In the genomic region with DNA sequence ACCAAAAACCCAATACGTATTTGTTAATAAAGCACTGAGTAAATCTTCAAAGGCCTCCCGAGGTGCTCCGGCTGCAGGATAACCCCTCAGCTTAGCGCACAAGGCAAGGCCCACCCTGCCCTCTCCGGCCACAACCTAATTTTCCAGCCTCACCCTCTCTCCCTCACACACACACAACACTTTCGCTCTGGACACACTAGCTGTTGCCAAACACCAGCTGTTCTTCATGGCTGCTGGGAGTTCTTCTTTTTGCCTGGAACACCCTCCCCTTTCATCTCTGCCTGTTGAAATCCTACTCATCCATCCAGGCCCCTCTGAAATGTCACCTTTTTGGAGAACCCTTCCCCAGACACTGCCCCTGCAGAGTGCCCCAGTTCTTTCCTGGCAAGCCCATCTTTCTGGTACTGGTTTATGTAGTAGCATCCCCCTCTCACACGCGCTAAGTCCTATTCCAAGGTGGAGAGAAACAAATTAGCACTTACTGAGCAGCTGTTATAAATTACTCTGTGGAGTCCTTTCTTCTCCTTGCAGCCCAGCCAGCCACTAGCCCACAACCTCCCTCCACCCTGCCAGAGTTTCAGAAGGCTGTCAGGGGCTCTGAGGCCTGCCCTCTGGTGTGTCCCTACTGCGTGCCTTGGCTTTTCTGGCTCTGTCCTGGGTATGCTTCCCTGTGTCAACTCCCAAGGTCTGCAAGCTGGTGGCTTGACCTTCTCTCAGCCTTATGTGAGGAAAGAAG, we compare ENCODE assay signal across 8 cellular contexts. TPM values are rescaled to one million over a fixed set of nuclear protein-coding genes. Genes with fewer than 3 reads are reported as not detected.
A peak's percentile ranks its signal among the peaks of the same experiment; 100 is the strongest.
DNase-seq lines count a peak whose midpoint lies in the region; ATAC-seq, FAIRE-seq and TF ChIP-seq lines count a peak whose summit lies in the region.

No MANE protein-coding gene starts in this region.

- H3K27me3 Mint-ChIP-seq in CD8-positive, alpha-beta memory T cell: no peaks in the 10 kb centered on the region

- intact Hi-C loops in K562 (cut with micrococcal nuclease): loop anchor here (10.0 kb wide), 1 partner anchor 99 kb away; no protein-coding TSS in a partner anchor

- H3K27me3 ChIP-seq in CD8-positive, alpha-beta memory T cell (ENCODE audit: insufficient read depth, low read length, poor library complexity, severe bottlenecking): no peaks in the 10 kb centered on the region
- H3K27me3 ChIP-seq in Karpas-422 (ENCODE audit: low read length) (no peaks in the 10 kb centered on the region), K562 (ENCODE audit: control insufficient read depth in 2 of 2, insufficient read depth in 2 of 2, low read length in 2 of 2) (no peaks in the 10 kb centered on the region), mucosa of stomach (ENCODE audit: control insufficient read depth, insufficient read depth, low read length) (no peaks in the 10 kb centered on the region)

- H3K9me1 ChIP-seq in K562 (ENCODE audit: control insufficient read depth, insufficient read depth, low read length): no peaks in the 10 kb centered on the region

- no peaks in the 10 kb centered on the region for H3K9me3 ChIP-seq in CD8-positive, alpha-beta memory T cell (ENCODE audit: low read length)
- H3K9me3 ChIP-seq in Karpas-422 (ENCODE audit: low read length): no peaks in the 10 kb centered on the region
- no peaks in the 10 kb centered on the region for H3K9me3 ChIP-seq in K562 (replicated peaks; ENCODE audit: control insufficient read depth, insufficient read depth, low read depth, low read length)
- no peaks in the 10 kb centered on the region for H3K9me3 ChIP-seq in mucosa of stomach (ENCODE audit: control insufficient read depth, low read length)

- H3K9ac ChIP-seq in Karpas-422 (ENCODE audit: low read length): peak overlapping the region; percentile 94
- peak overlapping the region; percentile 76 to 95 for H3K9ac ChIP-seq in K562 (ENCODE audit: insufficient read depth in 1 of 2, low read depth in 2 of 2, low read length in 2 of 2)
- peak overlapping the region; percentile 76 for H3K9ac ChIP-seq in mucosa of stomach (ENCODE audit: low read length)

- ATAC-seq in K562 (no peak), HG02970 (IDR thresholded peaks at IDR 0.05; ENCODE audit: low FRiP score, unreplicated experiment) (no peak), HG03565 (IDR thresholded peaks at IDR 0.05; ENCODE audit: unreplicated experiment) (no peak)

- H3K9me2 ChIP-seq in Karpas-422 (replicated peaks; ENCODE audit: insufficient read depth, low read length): no peaks in the 10 kb centered on the region

- H3K27ac ChIP-seq in CD8-positive, alpha-beta memory T cell (ENCODE audit: low read depth, low read length): peak overlapping the region; percentile 97
- peak overlapping the region; percentile 69 for H3K27ac ChIP-seq in Karpas-422 (ENCODE audit: low read length)
- peak overlapping the region; percentile 58; the same call in 2 of the 3 replicates for H3K27ac ChIP-seq in K562 (ENCODE audit: extremely low read depth, low read depth, low read length)

- H3K4me2 ChIP-seq in Karpas-422 (ENCODE audit: low read depth, low read length, poor library complexity, severe bottlenecking) (peak overlapping the region; percentile 95), K562 (ENCODE audit: insufficient read depth, low read length) (peak overlapping the region; percentile 89)

- no peak for TF ChIP-seq EP300 in K562 (IDR thresholded peaks at IDR 0.05; ENCODE audit: low read length)

- H3K4me3 ChIP-seq in CD8-positive, alpha-beta memory T cell (ENCODE audit: low read length): peak overlapping the region; percentile 93
- H3K4me3 ChIP-seq in Karpas-422 (ENCODE audit: low read length) (peak overlapping the region; percentile 97), K562 (peak overlapping the region; percentile 62), mucosa of stomach (ENCODE audit: low read length) (peak overlapping the region; percentile 34)

- H3K79me2 ChIP-seq in Karpas-422 (ENCODE audit: low read length) (peaks cover 39% of the 10 kb centered on the region), K562 (ENCODE audit: control insufficient read depth, insufficient read depth, low read length) (peaks cover 34% of the 10 kb centered on the region)

- peaks cover 38% of the 10 kb centered on the region for H3K4me1 ChIP-seq in CD8-positive, alpha-beta memory T cell (ENCODE audit: insufficient read depth, low read length)
- peaks cover 31% of the 10 kb centered on the region for H3K4me1 ChIP-seq in Karpas-422 (ENCODE audit: low read length)
- H3K4me1 ChIP-seq in K562 (replicated peaks in 1 of 2; ENCODE audit: control insufficient read depth in 2 of 2, insufficient read depth in 2 of 2, low read length in 2 of 2): peaks cover 10 to 16% of the 10 kb centered on the region in 2 experiments; a peak in 3 of 5 replicates
- H3K4me1 ChIP-seq in mucosa of stomach (ENCODE audit: control insufficient read depth, insufficient read depth, low read length): peaks cover 37% of the 10 kb centered on the region

- H3K9me3 Mint-ChIP-seq in CD8-positive, alpha-beta memory T cell: no peaks in the 10 kb centered on the region

- TF ChIP-seq CTCF in K562 (IDR thresholded peaks at IDR 0.05 in 2 of 3, conservative IDR thresholded peaks at IDR 0.05 in 1 of 3; ENCODE audit: insufficient read depth in 2 of 3, low read depth in 1 of 3, low read length in 3 of 3): no peak

- 60% methylated on average over 9 of the region's 9 CpGs for WGBS in K562 (ENCODE audit: insufficient coverage, low coverage, missing lambda C conversion rate)

- H3K4me3 Mint-ChIP-seq in CD8-positive, alpha-beta memory T cell: peak overlapping the region; percentile 85 to 99 (median 94)

- POLR2A ChIA-PET in CD8-positive, alpha-beta memory T cell (lab: Charles Lee): interaction anchor here (0.8 to 1.4 kb wide), 3 partner anchors 10 to 520 kb away, joined by 3 to 10 read pairs (median 4); a partner anchor contains a TSS
- POLR2A ChIA-PET in K562 (lab: Yijun Ruan, JAX): interaction anchor here (0.5 kb wide), 1 partner anchor 317 kb away, joined by 3 read pairs; no protein-coding TSS in a partner anchor

- CTCF ChIA-PET in CD8-positive, alpha-beta memory T cell (lab: Charles Lee): interaction anchor here (0.8 to 1.9 kb wide), 6 partner anchors 13 to 96 kb away, joined by 3 to 19 read pairs (median 4); no protein-coding TSS in a partner anchor
- CTCF ChIA-PET in K562 (lab: Yijun Ruan, JAX; ENCODE audit: low intra/inter-chr PET ratio): no interaction called here

- peak in 1 of 5 donors; percentile 10 for DNase-seq in CD8-positive, alpha-beta memory T cell
- DNase-seq in Karpas-422: no peak
- DNase-seq in K562 (ENCODE audit: extremely low read depth in 1 of 4, low spot score in 3 of 4): peak in 1 of 4 experiments; percentile 5
- no peak for DNase-seq in D341Med (ENCODE audit: low spot score)
- no peak for DNase-seq in amygdala (lab: John Stamatoyannopoulos, UW)

- BruUV-seq in K562 (replicated peaks; lab: Mats Ljungman, UMichigan): no TSS peak

- no peak for TF ChIP-seq RAD21 in K562 (CRISPR knock-in tag; conservative IDR thresholded peaks at IDR 0.05 in 1 of 2, IDR thresholded peaks at IDR 0.05 in 1 of 2)

- no peaks in the 10 kb centered on the region for H4K20me1 ChIP-seq in Karpas-422 (ENCODE audit: insufficient read depth, low read depth, low read length)
- no peaks in the 10 kb centered on the region for H4K20me1 ChIP-seq in K562 (replicated peaks; ENCODE audit: control insufficient read depth, insufficient read depth, low read length)

- H2AFZ ChIP-seq in Karpas-422 (ENCODE audit: low read length): peak overlapping the region; percentile 93
- peak overlapping the region; percentile 76 for H2AFZ ChIP-seq in K562 (ENCODE audit: low read depth, low read length)

- H3K36me3 Mint-ChIP-seq in CD8-positive, alpha-beta memory T cell: peaks cover 5 to 10% (median 6%) of the 10 kb centered on the region in 3 donors

- TF ChIP-seq POLR2A in K562 (conservative IDR thresholded peaks at IDR 0.05): no peak

- H3K27ac Mint-ChIP-seq in CD8-positive, alpha-beta memory T cell: peak overlapping the region; percentile 95 to 100 (median 98)

- peaks cover 53 to 66% (median 60%) of the 10 kb centered on the region in 3 donors for H3K4me1 Mint-ChIP-seq in CD8-positive, alpha-beta memory T cell

- no peak for FAIRE-seq in K562 (lab: Jason Lieb, UNC)

- no peaks in the 10 kb centered on the region for H3K36me3 ChIP-seq in CD8-positive, alpha-beta memory T cell (ENCODE audit: insufficient read depth, low read length)
- 0 out of 2 replicates have a peak, but pooled peaks cover 4% of the 10 kb centered on the region for H3K36me3 ChIP-seq in Karpas-422 (ENCODE audit: insufficient read depth, low read length)
- H3K36me3 ChIP-seq in K562 (ENCODE audit: control insufficient read depth, insufficient read depth, low read length): 0 out of 3 replicates have a peak, but pooled peaks cover 2% of the 10 kb centered on the region
- no peaks in the 10 kb centered on the region for H3K36me3 ChIP-seq in mucosa of stomach (ENCODE audit: control insufficient read depth, insufficient read depth, low read length)

- in situ Hi-C loops in K562 (cut with MboI): no loop called here

TF ChIP-seq in K562, 482 proteins besides CTCF, POLR2A, EP300 and RAD21 (continues in another document):
- TF ChIP-seq LARP7 (IDR thresholded peaks at IDR 0.05): no peak

RNA-seq across cellular contexts. Expression of a gene that starts 0.8 kb away (rescaled TPM):
- total RNA-seq in CD8-positive, alpha-beta memory T cell: 10 to 100 TPM; 27.3 to 27.9 TPM
- 23.3 TPM for polyA plus RNA-seq in CD8-positive, alpha-beta memory T cell
- total RNA-seq in Karpas-422 (2014; rRNA removed; shearing (Covaris generic); ENCODE audit: low replicate concordance): 22.3 and 29.3 TPM in 2 replicates
- total RNA-seq in K562 (2011; cell fraction: chromatin; rRNA removed; ENCODE audit: low replicate concordance): 44.8 and 46.3 TPM in 2 replicates
- total RNA-seq in K562 (2011; cell fraction: nucleolus; rRNA removed): 26.6 and 28.7 TPM in 2 replicates
- 30.8 and 33.4 TPM in 2 replicates for total RNA-seq in K562 (2011; cell fraction: nucleoplasm; rRNA removed)
- total RNA-seq in K562 (2014; rRNA removed) (10.4 and 13.2 TPM in 2 replicates), K562 (2014; rRNA removed; fragmentation: Illumina TruSeq; extraction: Trizol) (10.4 and 11.2 TPM in 2 replicates), K562 (2015; rRNA removed; fragmentation: Illumina TruSeq; extraction: Trizol) (8.8 and 9.1 TPM in 2 replicates), K562 (2021) (12.7 and 15.1 TPM in 2 replicates)
- polyA plus RNA-seq in K562 (2011; rRNA removed) (8.1 and 10.3 TPM in 2 replicates), K562 (2014; fragmentation: Illumina TruSeq; extraction: Trizol) (10.2 and 11.6 TPM in 2 replicates), K562 (2014; fragmentation: Nextera tagmentation; extraction: Ambion mirVana) (1 to 10 TPM; 2.1 to 2.3 TPM), K562 (2014; rRNA removed) (10.0 and 12.8 TPM in 2 replicates)
- 4.7 and 5.6 TPM in 2 replicates for polyA plus RNA-seq in K562 (2011; cell fraction: cytosol; rRNA removed)
- polyA plus RNA-seq in K562 (2011; cell fraction: nucleus; rRNA removed): 9.9 and 14.7 TPM in 2 replicates
- polyA plus RNA-seq in K562 (2012): 5.5 and 7.5 TPM in 2 replicates
- polyA minus RNA-seq in K562 (2011; rRNA and poly(A)+ RNA removed): 15.6 and 17.9 TPM in 2 replicates
- 4.1 and 11.5 TPM in 2 replicates for polyA minus RNA-seq in K562 (2011; cell fraction: cytosol; rRNA and poly(A)+ RNA removed)
- polyA minus RNA-seq in K562 (2011; cell fraction: nucleus; rRNA and poly(A)+ RNA removed): 18.2 and 20.4 TPM in 2 replicates

Comparison
In these comparisons a context has a peak if more than half of its experiments do, and no peak if none do; other contexts are left out.
1. H3K4me3 ChIP-seq: peak in every context shown above with its lines; median percentile 97 in Karpas-422; 93 in CD8-positive, alpha-beta memory T cell; 62 in K562; 34 in mucosa of stomach.